In the genomic region with DNA sequence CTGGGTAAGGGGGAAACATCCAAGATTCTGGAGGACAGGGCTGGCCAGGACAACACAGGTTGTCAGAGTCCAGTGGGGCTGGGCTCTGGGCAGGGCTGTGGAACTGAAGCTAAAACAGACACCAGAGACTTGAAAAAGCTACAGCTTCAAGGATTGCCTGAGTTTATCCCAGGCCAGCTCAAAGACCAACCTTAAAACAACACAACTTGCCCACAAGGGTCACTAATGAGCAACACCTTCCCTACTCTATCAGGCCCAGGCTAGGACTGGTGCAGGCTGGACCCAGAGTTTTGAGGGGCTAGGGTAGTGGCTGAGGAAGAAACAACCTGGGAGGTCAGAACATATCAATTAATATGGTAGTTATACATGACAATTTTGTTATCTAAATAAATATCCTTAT, we compare ENCODE assay signal across 1 cellular context.
TF ChIP-seq lines count a peak whose summit lies in the region.

No MANE protein-coding gene starts in this region.

TF ChIP-seq in GM23338, 12 proteins besides CTCF, POLR2A, EP300 and RAD21 (continued from another document):
- TF ChIP-seq, protein P1, sequence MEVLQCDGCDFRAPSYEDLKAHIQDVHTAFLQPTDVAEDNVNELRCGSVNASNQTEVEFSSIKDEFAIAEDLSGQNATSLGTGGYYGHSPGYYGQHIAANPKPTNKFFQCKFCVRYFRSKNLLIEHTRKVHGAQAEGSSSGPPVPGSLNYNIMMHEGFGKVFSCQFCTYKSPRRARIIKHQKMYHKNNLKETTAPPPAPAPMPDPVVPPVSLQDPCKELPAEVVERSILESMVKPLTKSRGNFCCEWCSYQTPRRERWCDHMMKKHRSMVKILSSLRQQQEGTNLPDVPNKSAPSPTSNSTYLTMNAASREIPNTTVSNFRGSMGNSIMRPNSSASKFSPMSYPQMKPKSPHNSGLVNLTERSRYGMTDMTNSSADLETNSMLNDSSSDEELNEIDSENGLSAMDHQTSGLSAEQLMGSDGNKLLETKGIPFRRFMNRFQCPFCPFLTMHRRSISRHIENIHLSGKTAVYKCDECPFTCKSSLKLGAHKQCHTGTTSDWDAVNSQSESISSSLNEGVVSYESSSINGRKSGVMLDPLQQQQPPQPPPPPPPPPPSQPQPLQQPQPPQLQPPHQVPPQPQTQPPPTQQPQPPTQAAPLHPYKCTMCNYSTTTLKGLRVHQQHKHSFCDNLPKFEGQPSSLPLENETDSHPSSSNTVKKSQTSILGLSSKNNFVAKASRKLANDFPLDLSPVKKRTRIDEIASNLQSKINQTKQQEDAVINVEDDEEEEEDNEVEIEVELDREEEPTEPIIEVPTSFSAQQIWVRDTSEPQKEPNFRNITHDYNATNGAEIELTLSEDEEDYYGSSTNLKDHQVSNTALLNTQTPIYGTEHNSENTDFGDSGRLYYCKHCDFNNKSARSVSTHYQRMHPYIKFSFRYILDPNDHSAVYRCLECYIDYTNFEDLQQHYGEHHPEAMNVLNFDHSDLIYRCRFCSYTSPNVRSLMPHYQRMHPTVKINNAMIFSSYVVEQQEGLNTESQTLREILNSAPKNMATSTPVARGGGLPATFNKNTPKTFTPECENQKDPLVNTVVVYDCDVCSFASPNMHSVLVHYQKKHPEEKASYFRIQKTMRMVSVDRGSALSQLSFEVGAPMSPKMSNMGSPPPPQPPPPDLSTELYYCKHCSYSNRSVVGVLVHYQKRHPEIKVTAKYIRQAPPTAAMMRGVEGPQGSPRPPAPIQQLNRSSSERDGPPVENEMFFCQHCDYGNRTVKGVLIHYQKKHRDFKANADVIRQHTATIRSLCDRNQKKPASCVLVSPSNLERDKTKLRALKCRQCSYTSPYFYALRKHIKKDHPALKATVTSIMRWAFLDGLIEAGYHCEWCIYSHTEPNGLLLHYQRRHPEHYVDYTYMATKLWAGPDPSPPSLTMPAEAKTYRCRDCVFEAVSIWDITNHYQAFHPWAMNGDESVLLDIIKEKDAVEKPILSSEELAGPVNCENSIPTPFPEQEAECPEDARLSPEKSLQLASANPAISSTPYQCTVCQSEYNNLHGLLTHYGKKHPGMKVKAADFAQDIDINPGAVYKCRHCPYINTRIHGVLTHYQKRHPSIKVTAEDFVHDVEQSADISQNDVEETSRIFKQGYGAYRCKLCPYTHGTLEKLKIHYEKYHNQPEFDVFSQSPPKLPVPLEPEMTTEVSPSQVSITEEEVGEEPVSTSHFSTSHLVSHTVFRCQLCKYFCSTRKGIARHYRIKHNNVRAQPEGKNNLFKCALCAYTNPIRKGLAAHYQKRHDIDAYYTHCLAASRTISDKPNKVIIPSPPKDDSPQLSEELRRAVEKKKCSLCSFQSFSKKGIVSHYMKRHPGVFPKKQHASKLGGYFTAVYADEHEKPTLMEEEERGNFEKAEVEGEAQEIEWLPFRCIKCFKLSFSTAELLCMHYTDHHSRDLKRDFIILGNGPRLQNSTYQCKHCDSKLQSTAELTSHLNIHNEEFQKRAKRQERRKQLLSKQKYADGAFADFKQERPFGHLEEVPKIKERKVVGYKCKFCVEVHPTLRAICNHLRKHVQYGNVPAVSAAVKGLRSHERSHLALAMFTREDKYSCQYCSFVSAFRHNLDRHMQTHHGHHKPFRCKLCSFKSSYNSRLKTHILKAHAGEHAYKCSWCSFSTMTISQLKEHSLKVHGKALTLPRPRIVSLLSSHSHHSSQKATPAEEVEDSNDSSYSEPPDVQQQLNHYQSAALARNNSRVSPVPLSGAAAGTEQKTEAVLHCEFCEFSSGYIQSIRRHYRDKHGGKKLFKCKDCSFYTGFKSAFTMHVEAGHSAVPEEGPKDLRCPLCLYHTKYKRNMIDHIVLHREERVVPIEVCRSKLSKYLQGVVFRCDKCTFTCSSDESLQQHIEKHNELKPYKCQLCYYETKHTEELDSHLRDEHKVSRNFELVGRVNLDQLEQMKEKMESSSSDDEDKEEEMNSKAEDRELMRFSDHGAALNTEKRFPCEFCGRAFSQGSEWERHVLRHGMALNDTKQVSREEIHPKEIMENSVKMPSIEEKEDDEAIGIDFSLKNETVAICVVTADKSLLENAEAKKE (CRISPR knock-in tag; IDR thresholded peaks at IDR 0.05) = no peak
- TF ChIP-seq ZNF331 (CRISPR knock-in tag; IDR thresholded peaks at IDR 0.05; ENCODE audit: low read depth) (no peak), EZH2phosphoT487 (IDR thresholded peaks at IDR 0.05; ENCODE audit: unreplicated experiment) (no peak)
- TF ChIP-seq, protein P2, sequence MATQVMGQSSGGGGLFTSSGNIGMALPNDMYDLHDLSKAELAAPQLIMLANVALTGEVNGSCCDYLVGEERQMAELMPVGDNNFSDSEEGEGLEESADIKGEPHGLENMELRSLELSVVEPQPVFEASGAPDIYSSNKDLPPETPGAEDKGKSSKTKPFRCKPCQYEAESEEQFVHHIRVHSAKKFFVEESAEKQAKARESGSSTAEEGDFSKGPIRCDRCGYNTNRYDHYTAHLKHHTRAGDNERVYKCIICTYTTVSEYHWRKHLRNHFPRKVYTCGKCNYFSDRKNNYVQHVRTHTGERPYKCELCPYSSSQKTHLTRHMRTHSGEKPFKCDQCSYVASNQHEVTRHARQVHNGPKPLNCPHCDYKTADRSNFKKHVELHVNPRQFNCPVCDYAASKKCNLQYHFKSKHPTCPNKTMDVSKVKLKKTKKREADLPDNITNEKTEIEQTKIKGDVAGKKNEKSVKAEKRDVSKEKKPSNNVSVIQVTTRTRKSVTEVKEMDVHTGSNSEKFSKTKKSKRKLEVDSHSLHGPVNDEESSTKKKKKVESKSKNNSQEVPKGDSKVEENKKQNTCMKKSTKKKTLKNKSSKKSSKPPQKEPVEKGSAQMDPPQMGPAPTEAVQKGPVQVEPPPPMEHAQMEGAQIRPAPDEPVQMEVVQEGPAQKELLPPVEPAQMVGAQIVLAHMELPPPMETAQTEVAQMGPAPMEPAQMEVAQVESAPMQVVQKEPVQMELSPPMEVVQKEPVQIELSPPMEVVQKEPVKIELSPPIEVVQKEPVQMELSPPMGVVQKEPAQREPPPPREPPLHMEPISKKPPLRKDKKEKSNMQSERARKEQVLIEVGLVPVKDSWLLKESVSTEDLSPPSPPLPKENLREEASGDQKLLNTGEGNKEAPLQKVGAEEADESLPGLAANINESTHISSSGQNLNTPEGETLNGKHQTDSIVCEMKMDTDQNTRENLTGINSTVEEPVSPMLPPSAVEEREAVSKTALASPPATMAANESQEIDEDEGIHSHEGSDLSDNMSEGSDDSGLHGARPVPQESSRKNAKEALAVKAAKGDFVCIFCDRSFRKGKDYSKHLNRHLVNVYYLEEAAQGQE (IDR thresholded peaks at IDR 0.05; ENCODE audit: unreplicated experiment) = no peak
